ENCODE assay signal across 8 cellular contexts in the genomic region with DNA sequence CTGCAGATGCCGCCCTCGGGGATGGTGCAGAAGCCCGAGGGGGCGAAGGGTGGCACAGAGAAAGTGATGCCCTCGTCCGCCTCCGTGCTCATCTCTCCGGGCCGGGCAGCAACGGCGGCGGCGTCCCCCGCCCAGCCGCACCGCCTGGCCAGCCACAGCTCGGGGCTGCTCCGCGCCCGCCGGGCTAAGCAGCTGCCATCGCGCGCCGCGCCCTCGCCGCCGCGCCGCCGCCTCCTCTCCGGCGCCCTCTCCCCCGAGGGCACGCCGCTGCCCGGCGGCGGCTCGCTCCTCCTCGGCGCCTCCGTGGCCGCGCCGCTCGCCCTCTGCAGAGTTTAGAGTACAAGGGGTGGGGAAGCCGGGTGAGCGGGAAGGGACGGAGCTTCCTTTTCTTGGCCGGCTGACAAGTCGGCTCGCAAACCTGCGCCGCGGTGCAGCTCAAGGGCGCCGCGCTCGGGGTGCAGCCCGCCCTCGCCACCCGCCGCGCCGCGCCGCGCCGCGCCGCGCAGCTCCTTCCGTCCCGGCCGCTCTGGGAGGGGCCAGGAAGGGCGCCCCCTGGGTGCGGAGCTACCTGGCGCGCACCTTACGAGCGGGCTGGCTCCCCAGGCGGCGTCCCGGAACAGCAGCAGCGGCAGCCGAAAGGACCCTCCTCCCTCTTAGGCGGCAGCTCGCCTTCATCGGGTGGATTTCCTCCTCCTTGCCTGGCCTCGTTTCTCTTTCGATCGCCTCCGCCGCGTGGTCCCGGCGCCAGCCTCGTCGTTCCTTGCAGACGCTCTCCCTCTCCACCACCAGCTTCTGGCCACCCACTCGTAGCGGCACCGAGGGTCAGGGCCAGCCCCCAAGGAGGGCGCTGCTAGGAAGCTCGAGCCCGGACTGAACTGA. TPM values are rescaled to one million over a fixed set of nuclear protein-coding genes. Genes with fewer than 3 reads are reported as not detected.
DNase-seq lines count a peak whose midpoint lies in the region; ATAC-seq, FAIRE-seq and TF ChIP-seq lines count a peak whose summit lies in the region.

A gene with protein sequence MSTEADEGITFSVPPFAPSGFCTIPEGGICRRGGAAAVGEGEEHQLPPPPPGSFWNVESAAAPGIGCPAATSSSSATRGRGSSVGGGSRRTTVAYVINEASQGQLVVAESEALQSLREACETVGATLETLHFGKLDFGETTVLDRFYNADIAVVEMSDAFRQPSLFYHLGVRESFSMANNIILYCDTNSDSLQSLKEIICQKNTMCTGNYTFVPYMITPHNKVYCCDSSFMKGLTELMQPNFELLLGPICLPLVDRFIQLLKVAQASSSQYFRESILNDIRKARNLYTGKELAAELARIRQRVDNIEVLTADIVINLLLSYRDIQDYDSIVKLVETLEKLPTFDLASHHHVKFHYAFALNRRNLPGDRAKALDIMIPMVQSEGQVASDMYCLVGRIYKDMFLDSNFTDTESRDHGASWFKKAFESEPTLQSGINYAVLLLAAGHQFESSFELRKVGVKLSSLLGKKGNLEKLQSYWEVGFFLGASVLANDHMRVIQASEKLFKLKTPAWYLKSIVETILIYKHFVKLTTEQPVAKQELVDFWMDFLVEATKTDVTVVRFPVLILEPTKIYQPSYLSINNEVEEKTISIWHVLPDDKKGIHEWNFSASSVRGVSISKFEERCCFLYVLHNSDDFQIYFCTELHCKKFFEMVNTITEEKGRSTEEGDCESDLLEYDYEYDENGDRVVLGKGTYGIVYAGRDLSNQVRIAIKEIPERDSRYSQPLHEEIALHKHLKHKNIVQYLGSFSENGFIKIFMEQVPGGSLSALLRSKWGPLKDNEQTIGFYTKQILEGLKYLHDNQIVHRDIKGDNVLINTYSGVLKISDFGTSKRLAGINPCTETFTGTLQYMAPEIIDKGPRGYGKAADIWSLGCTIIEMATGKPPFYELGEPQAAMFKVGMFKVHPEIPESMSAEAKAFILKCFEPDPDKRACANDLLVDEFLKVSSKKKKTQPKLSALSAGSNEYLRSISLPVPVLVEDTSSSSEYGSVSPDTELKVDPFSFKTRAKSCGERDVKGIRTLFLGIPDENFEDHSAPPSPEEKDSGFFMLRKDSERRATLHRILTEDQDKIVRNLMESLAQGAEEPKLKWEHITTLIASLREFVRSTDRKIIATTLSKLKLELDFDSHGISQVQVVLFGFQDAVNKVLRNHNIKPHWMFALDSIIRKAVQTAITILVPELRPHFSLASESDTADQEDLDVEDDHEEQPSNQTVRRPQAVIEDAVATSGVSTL (N-terminal part only) (minus strand): TSS at position 412 of the 879 bp plus-strand sequence. CDS start 320 bp downstream, at position 92.

- H3K27ac ChIP-seq in OCI-LY1 (ENCODE audit: low read depth, low read length, poor library complexity, severe bottlenecking), result peak within 1 kb of the TSS; percentile 88

- peak; percentile 16 for FAIRE-seq in HTR-8/SVneo (lab: Jason Lieb, UNC)

- peak; percentile 92 for DNase-seq in DMS 273 (lab: John Stamatoyannopoulos, UW; ENCODE audit: unreplicated experiment)
- peak; percentile 49 for DNase-seq in HTR-8/SVneo (ENCODE audit: insufficient read length, low spot score)
- peak; percentile 85 for DNase-seq in activated T-cell treated with anti-CD3 and anti-CD28 coated beads for 4 hours
- peak; percentile 85 to 91 for DNase-seq in erythroblast (lab: John Stamatoyannopoulos, UW)
- peak; percentile 89 for DNase-seq in myocyte (ENCODE audit: low read depth)
- peak; percentile 71 to 87 for DNase-seq in stimulated activated CD8-positive, alpha-beta memory T cell treated with anti-CD3 and anti-CD28 coated beads, Interleukin-7, amount 100 ng/mL, for 4 hours (ENCODE audit: low read depth in 2 of 2)

- peaks cover 33% of the 10 kb centered on the region for H3K4me1 ChIP-seq in OCI-LY1 (ENCODE audit: insufficient read depth, low read length, severe bottlenecking)

- peak; percentile 38 for TF ChIP-seq CTCF in OCI-LY1 (IDR thresholded peaks at IDR 0.05; ENCODE audit: low read length)

- H3K4me2 ChIP-seq in OCI-LY1 (ENCODE audit: low read length), result peak within 1 kb of the TSS; percentile 76

- no peaks in the 10 kb centered on the region for H3K9me2 ChIP-seq in OCI-LY1 (ENCODE audit: low read depth, low read length)

- no peaks in the 10 kb centered on the region for H4K20me1 ChIP-seq in OCI-LY1 (ENCODE audit: insufficient read depth, low read length)

- TF ChIP-seq POLR2A in erythroblast (IDR thresholded peaks at IDR 0.05; ENCODE audit: low read length), result peak; percentile 66

- H2AFZ ChIP-seq in OCI-LY1 (ENCODE audit: low read length), result peak within 1 kb of the TSS; percentile 36; the same call in 1 of the 2 replicates

- H3K9me3 ChIP-seq in OCI-LY1 (ENCODE audit: low read length), result no peaks in the 10 kb centered on the region

- no peaks in the 10 kb centered on the region for H3K27me3 ChIP-seq in OCI-LY1 (ENCODE audit: insufficient read depth, low read length)

- peak; percentile 63 for ATAC-seq in GM21381 (IDR thresholded peaks at IDR 0.05; ENCODE audit: unreplicated experiment)

- peaks cover 20% of the 10 kb centered on the region for H3K36me3 ChIP-seq in OCI-LY1 (ENCODE audit: insufficient read depth, low read length)

- H3K79me2 ChIP-seq in OCI-LY1 (ENCODE audit: insufficient read depth, low read length), result peaks cover 23% of the 10 kb centered on the region

- peak within 1 kb of the TSS; percentile 81 for H3K4me3 ChIP-seq in OCI-LY1 (ENCODE audit: low read depth, low read length, poor library complexity, severe bottlenecking)

- H3F3A ChIP-seq in OCI-LY1 (ENCODE audit: insufficient read depth, low read length), result no peaks in the 10 kb centered on the region

- H3K9ac ChIP-seq in OCI-LY1 (ENCODE audit: low read length), result peak within 1 kb of the TSS; percentile 89

RNA-seq across cellular contexts. Expression of the gene that starts here (rescaled TPM):
- total RNA-seq in myocyte, result 14.2 and 15.7 TPM in 2 replicates
- polyA plus RNA-seq in myocyte (2012), result 2.8 TPM

Comparison
In these comparisons a context has a peak if more than half of its experiments do, and no peak if none do; other contexts are left out.
1. Peak in every context shown above with its lines: DNase-seq, ATAC-seq, H3K4me3 ChIP-seq and H3K27ac ChIP-seq.